8 cellular contexts compared by ENCODE assay signal in genomic region chr3:98022978-98023820, GRCh38. TPM values are rescaled to one million over a fixed set of nuclear protein-coding genes. Genes with fewer than 3 reads are reported as not detected.
DNase-seq lines count a peak whose midpoint lies in the region; ATAC-seq, FAIRE-seq and TF ChIP-seq lines count a peak whose summit lies in the region.

No MANE protein-coding gene starts in this region.

- no peak overlapping the region for H2AFZ ChIP-seq in keratinocyte (ENCODE audit: control insufficient read depth, low read length)

- peak overlapping the region; percentile 44; the same call in 2 of the 3 replicates for H3K4me2 ChIP-seq in A549
- no peak overlapping the region for H3K4me2 ChIP-seq in keratinocyte (ENCODE audit: control insufficient read depth, extremely low read depth, insufficient read depth, low read depth, low read length)

- TF ChIP-seq RAD21 in A549 (conservative IDR thresholded peaks at IDR 0.05 in 1 of 2, IDR thresholded peaks at IDR 0.05 in 1 of 2) = peak; percentile 96 to 99

- H3K9me1 ChIP-seq in keratinocyte (ENCODE audit: control insufficient read depth, extremely low read depth, insufficient read depth, low read length) = no peaks in the 10 kb centered on the region

- dilution Hi-C loops in keratinocyte (cut with MboI; ENCODE audit: extremely low pct_ligation_motif_present, low sequenced_read_pairs) = no loop called here

- ATAC-seq in A549 = peak; percentile 91 to 96
- ATAC-seq in HG03066 (IDR thresholded peaks at IDR 0.05; ENCODE audit: low read depth, unreplicated experiment) = peak; percentile 71

- FAIRE-seq in A549 (lab: Jason Lieb, UNC) (no peak), GM18507 (lab: Jason Lieb, UNC) (peak; percentile 89), bronchial epithelial cell (lab: Jason Lieb, UNC) (no peak), keratinocyte (lab: Jason Lieb, UNC) (peak; percentile 79)

- DNase-seq in A549 (ENCODE audit: low read depth in 1 of 2, low spot score in 1 of 2) (peak; percentile 43 to 79), GM18507 (ENCODE audit: extremely low spot score, insufficient read length, low read depth) (no peak), NCI-H2227 treated with DMSO at 0.1 percent for 48 hours (lab: John Stamatoyannopoulos, UW) (peak; percentile 35), bronchial epithelial cell (ENCODE audit: low read depth) (peak; percentile 47), keratinocyte (ENCODE audit: low read depth, low spot score) (no peak)
- DNase-seq in activated CD4-positive, CD25-positive, alpha-beta regulatory T cell (lab: John Stamatoyannopoulos, UW) = peak; percentile 69 to 98 (median 92)
- DNase-seq in stimulated activated CD4-positive, alpha-beta T cell treated with anti-CD3 and anti-CD28 coated beads, Interleukin-1b, Interleukin-23, amount 100 ng/mL, for 4 hours (ENCODE audit: low read depth in 2 of 2) = peak; percentile 97 to 98

- H3K4me3 ChIP-seq in A549 = no peak overlapping the region
- H3K4me3 ChIP-seq in bronchial epithelial cell (ENCODE audit: low read depth, low read length) = no peak overlapping the region
- H3K4me3 ChIP-seq in keratinocyte (ENCODE audit: control insufficient read depth in 2 of 3, extremely low read depth in 1 of 3, insufficient read depth in 2 of 3, low read depth in 1 of 3, low read length in 3 of 3) = no peak overlapping the region

- H3K79me2 ChIP-seq in keratinocyte (ENCODE audit: control insufficient read depth, insufficient read depth, low read length) = no peaks in the 10 kb centered on the region

- H3K9ac ChIP-seq in keratinocyte (ENCODE audit: control insufficient read depth, extremely low read depth, insufficient read depth, low read length) = no peak overlapping the region

- POLR2A ChIA-PET in A549 (lab: Yijun Ruan, JAX) = no interaction called here

- no peaks in the 10 kb centered on the region for H4K20me1 ChIP-seq in keratinocyte (ENCODE audit: control insufficient read depth, extremely low read depth, insufficient read depth, low read length)

- TF ChIP-seq EP300 in A549 (IDR thresholded peaks at IDR 0.05) = no peak

- H3K36me3 ChIP-seq in bronchial epithelial cell (ENCODE audit: control insufficient read depth, insufficient read depth, low read length) (no peaks in the 10 kb centered on the region), keratinocyte (ENCODE audit: control insufficient read depth in 2 of 2, extremely low read depth in 1 of 2, insufficient read depth in 2 of 2, low read length in 2 of 2) (no peaks in the 10 kb centered on the region)

- no peaks in the 10 kb centered on the region for H3K27me3 ChIP-seq in bronchial epithelial cell (ENCODE audit: control insufficient read depth, insufficient read depth, low read length)
- no peaks in the 10 kb centered on the region for H3K27me3 ChIP-seq in keratinocyte (ENCODE audit: control insufficient read depth, extremely low read depth, insufficient read depth, low read length)

- TF ChIP-seq POLR2A in A549 (IDR thresholded peaks at IDR 0.05; ENCODE audit: low read length) = no peak

- CTCF ChIA-PET in A549 (lab: Yijun Ruan, JAX) = interaction anchor here (0.6 to 7.6 kb wide), 41 partner anchors 12 to 1401 kb away, joined by 3 to 101 read pairs (median 4); partner anchors contain the start of gene CRYBG3

- peak; percentile 96 for TF ChIP-seq CTCF in A549 (IDR thresholded peaks at IDR 0.05)
- TF ChIP-seq CTCF in bronchial epithelial cell (IDR thresholded peaks at IDR 0.05; ENCODE audit: insufficient read depth, low read length, severe bottlenecking) = peak; percentile 76
- peak; percentile 81 to 85 (median 83) for TF ChIP-seq CTCF in keratinocyte (optimal IDR thresholded peaks at IDR 0.05 in 1 of 3, IDR thresholded peaks at IDR 0.05 in 1 of 3, conservative IDR thresholded peaks at IDR 0.05 in 1 of 3; ENCODE audit: extremely low read depth in 1 of 3, insufficient read depth in 2 of 3, low read length in 3 of 3)

- 20% methylated on average over 13 of the region's 13 CpGs for WGBS in A549 (ENCODE audit: missing lambda C conversion rate)

- H3K4me1 ChIP-seq in A549 (no peaks in the 10 kb centered on the region), keratinocyte (ENCODE audit: control insufficient read depth, extremely low read depth, insufficient read depth, low read length) (no peaks in the 10 kb centered on the region)

- H3K27ac ChIP-seq in A549 = no peak overlapping the region
- no peak overlapping the region for H3K27ac ChIP-seq in keratinocyte (ENCODE audit: control insufficient read depth, insufficient read depth, low read length)

- H3K9me3 ChIP-seq in A549 (no peaks in the 10 kb centered on the region), keratinocyte (ENCODE audit: control insufficient read depth, low read depth, low read length) (no peaks in the 10 kb centered on the region)

TF ChIP-seq in A549, 52 proteins besides CTCF, POLR2A, EP300 and RAD21:
- TF ChIP-seq HEYL (CRISPR knock-in tag; IDR thresholded peaks at IDR 0.05) (no peak), SMC3 (IDR thresholded peaks at IDR 0.05) (peak; percentile 96)

RNA-seq across cellular contexts. Expression of gene GABRR3, which starts 11.9 kb away (rescaled TPM):
- polyA plus RNA-seq in A549 (2011; rRNA removed) (0.03 TPM in 1 of 2 replicates, not detected in the other), A549 (2017; fragmentation: RNase III; extraction: RNeasy Plus Mini Kit Qiagen cat#74134 plus additional on column Dnase treatment) (not detected in 3 replicates), keratinocyte (not detected in 3 replicates)
- polyA plus RNA-seq in A549 (2012; cell fraction: cytosol; rRNA removed) = not detected in 2 replicates
- not detected in 2 replicates for polyA plus RNA-seq in A549 (2012; cell fraction: nucleus; rRNA removed)
- not detected in 2 replicates for polyA minus RNA-seq in A549 (2011; rRNA and poly(A)+ RNA removed)
- total RNA-seq in bronchial epithelial cell = not detected in 2 replicates
- polyA plus RNA-seq in keratinocyte (2011; ENCODE audit: low read depth) = not detected
- polyA plus RNA-seq in keratinocyte (2011; cell fraction: cytosol; rRNA removed) = not detected in 2 replicates
- not detected in 2 replicates for polyA plus RNA-seq in keratinocyte (2011; cell fraction: nucleus; rRNA removed)
- polyA plus RNA-seq in keratinocyte (2012; ENCODE audit: low replicate concordance) = not detected in 2 replicates
- not detected in 3 replicates for polyA minus RNA-seq in keratinocyte
- polyA minus RNA-seq in keratinocyte (2011; cell fraction: cytosol; rRNA and poly(A)+ RNA removed) = not detected
- polyA minus RNA-seq in keratinocyte (2011; cell fraction: nucleus; rRNA and poly(A)+ RNA removed) = not detected in 2 replicates

RNA-seq across cellular contexts. Expression of gene RIOX2, which starts 51.0 kb away (rescaled TPM):
- polyA plus RNA-seq in A549 (2011; rRNA removed) = 42.4 and 49.6 TPM in 2 replicates
- 22.4 and 23.7 TPM in 2 replicates for polyA plus RNA-seq in A549 (2012; cell fraction: cytosol; rRNA removed)
- 23.8 and 24.4 TPM in 2 replicates for polyA plus RNA-seq in A549 (2012; cell fraction: nucleus; rRNA removed)
- 34.1 to 40.1 TPM (median 35.0 TPM) in 3 replicates for polyA plus RNA-seq in A549 (2017; fragmentation: RNase III; extraction: RNeasy Plus Mini Kit Qiagen cat#74134 plus additional on column Dnase treatment)
- polyA minus RNA-seq in A549 (2011; rRNA and poly(A)+ RNA removed) = 42.6 and 54.7 TPM in 2 replicates
- total RNA-seq in bronchial epithelial cell = 36.4 and 40.3 TPM in 2 replicates
- polyA plus RNA-seq in keratinocyte = 34.0 to 45.2 TPM (median 35.2 TPM) in 3 replicates
- polyA plus RNA-seq in keratinocyte (2011; ENCODE audit: low read depth) = 43.5 TPM
- 24.2 and 38.7 TPM in 2 replicates for polyA plus RNA-seq in keratinocyte (2011; cell fraction: cytosol; rRNA removed)
- polyA plus RNA-seq in keratinocyte (2011; cell fraction: nucleus; rRNA removed) = 44.8 and 58.4 TPM in 2 replicates
- 27.4 and 31.4 TPM in 2 replicates for polyA plus RNA-seq in keratinocyte (2012; ENCODE audit: low replicate concordance)
- polyA minus RNA-seq in keratinocyte = 19.8 to 33.0 TPM (median 32.8 TPM) in 3 replicates
- polyA minus RNA-seq in keratinocyte (2011; cell fraction: cytosol; rRNA and poly(A)+ RNA removed) = 24.0 TPM
- polyA minus RNA-seq in keratinocyte (2011; cell fraction: nucleus; rRNA and poly(A)+ RNA removed) = 27.6 and 31.7 TPM in 2 replicates

Comparison
In these comparisons a context has a peak if more than half of its experiments do, and no peak if none do; other contexts are left out.
1. DNase-seq: peak in A549 (2 of 2), NCI-H2227 treated with DMSO at 0.1 percent for 48 hours (single experiment), activated CD4-positive, CD25-positive, alpha-beta regulatory T cell (4 of 4), bronchial epithelial cell (single experiment) and stimulated activated CD4-positive, alpha-beta T cell treated with anti-CD3 and anti-CD28 coated beads, Interleukin-1b, Interleukin-23, amount 100 ng/mL, for 4 hours (2 of 2); none in GM18507 (single experiment) and keratinocyte (single experiment).
2. Peak in every context shown above with its lines, with median percentiles within 50 percentile points of each other: CTCF ChIP-seq.